ENCODE assay signal across 8 cellular contexts in genomic region chr17:42555122-42555622, GRCh38. TPM values are rescaled to one million over a fixed set of nuclear protein-coding genes. Genes with fewer than 3 reads are reported as not detected.
DNase-seq lines count a peak whose midpoint lies in the region; ATAC-seq, FAIRE-seq and TF ChIP-seq lines count a peak whose summit lies in the region.

No MANE protein-coding gene starts in this region.

- H3K27me3 ChIP-seq in K562 (ENCODE audit: control insufficient read depth in 2 of 2, insufficient read depth in 2 of 2, low read length in 2 of 2) (no peaks in the 10 kb centered on the region), tibial nerve (no peaks in the 10 kb centered on the region)

- H3K27ac ChIP-seq in K562 (ENCODE audit: extremely low read depth, low read depth, low read length), result peak overlapping the region; percentile 91
- peak overlapping the region; percentile 75 to 92 (median 82) for H3K27ac ChIP-seq in tibial nerve

- no peak for ATAC-seq in K562
- no peak for ATAC-seq in GM18873 (IDR thresholded peaks at IDR 0.05; ENCODE audit: low FRiP score, unreplicated experiment)

- TF ChIP-seq POLR2A in K562 (conservative IDR thresholded peaks at IDR 0.05) (no peak), lower leg skin (IDR thresholded peaks at IDR 0.05) (no peak), tibial nerve (IDR thresholded peaks at IDR 0.05) (no peak)

- intact Hi-C loops in K562 (cut with micrococcal nuclease) (no loop called here), lower leg skin (cut with DNase I; ENCODE audit: low total_unique reads) (no loop called here)

- H3K9me3 ChIP-seq in K562 (replicated peaks; ENCODE audit: control insufficient read depth, insufficient read depth, low read depth, low read length) (no peaks in the 10 kb centered on the region), tibial nerve (no peaks in the 10 kb centered on the region)

- H3K27ac Mint-ChIP-seq in activated T-cell treated with anti-CD3 and anti-CD28 coated beads, Interleukin-2, amount 50 U/mL, for 24 hours, result peak overlapping the region; percentile 93

- H3K4me1 ChIP-seq in K562 (replicated peaks in 1 of 2; ENCODE audit: control insufficient read depth in 2 of 2, insufficient read depth in 2 of 2, low read length in 2 of 2) (peaks cover 18 to 45% of the 10 kb centered on the region in 2 experiments; a peak in 4 of 5 replicates), tibial nerve (peaks cover 0 to 38% (median 11%) of the 10 kb centered on the region in 4 donors)

- TF ChIP-seq RAD21 in K562 (CRISPR knock-in tag; conservative IDR thresholded peaks at IDR 0.05 in 1 of 2, IDR thresholded peaks at IDR 0.05 in 1 of 2), result no peak

- TF ChIP-seq CTCF in K562 (IDR thresholded peaks at IDR 0.05 in 2 of 3, conservative IDR thresholded peaks at IDR 0.05 in 1 of 3; ENCODE audit: insufficient read depth in 2 of 3, low read depth in 1 of 3, low read length in 3 of 3), result no peak
- TF ChIP-seq CTCF in lower leg skin (IDR thresholded peaks at IDR 0.05), result no peak
- no peak for TF ChIP-seq CTCF in tibial nerve (IDR thresholded peaks at IDR 0.05)

- peaks cover 26% of the 10 kb centered on the region for H3K79me2 ChIP-seq in K562 (ENCODE audit: control insufficient read depth, insufficient read depth, low read length)

- H3K36me3 ChIP-seq in K562 (ENCODE audit: control insufficient read depth, insufficient read depth, low read length) (peaks cover 4% of the 10 kb centered on the region; the same call in 1 of the 3 replicates), tibial nerve (peaks cover 0 to 14% (median 0%) of the 10 kb centered on the region in 3 donors)

- in situ Hi-C loops in K562 (cut with MboI), result no loop called here

- H3K4me2 ChIP-seq in K562 (ENCODE audit: insufficient read depth, low read length), result peak overlapping the region; percentile 96

- CTCF ChIA-PET in K562 (lab: Yijun Ruan, JAX; ENCODE audit: low intra/inter-chr PET ratio), result no interaction called here

- H3K27me3 Mint-ChIP-seq in activated T-cell treated with anti-CD3 and anti-CD28 coated beads, Interleukin-2, amount 50 U/mL, for 24 hours, result no peaks in the 10 kb centered on the region

- DNase-seq in activated T-cell treated with anti-CD3 and anti-CD28 coated beads, Interleukin-2, amount 50 U/mL, for 24 hours, result no peak
- no peak for DNase-seq in activated T-cell treated with anti-CD3 and anti-CD28 coated beads, Interleukin-2, amount 50 U/mL, for 48 hours
- DNase-seq in K562 (ENCODE audit: extremely low read depth in 1 of 4, low spot score in 3 of 4) (no peak), lower leg skin (ENCODE audit: low spot score in 2 of 2) (no peak), tibial nerve (ENCODE audit: low spot score in 2 of 2) (no peak), HUDEP-2 (lab: John Stamatoyannopoulos, UW; ENCODE audit: unreplicated experiment in 76 of 76) (no peak), retina (no peak)

- no peaks in the 10 kb centered on the region for H4K20me1 ChIP-seq in K562 (replicated peaks; ENCODE audit: control insufficient read depth, insufficient read depth, low read length)

- H3K4me3 ChIP-seq in K562 (peak overlapping the region; percentile 87), lower leg skin (ENCODE audit: low read depth, poor library complexity, severe bottlenecking) (peak overlapping the region; percentile 64), tibial nerve (peak overlapping the region; percentile 67 to 88 (median 76))

- peaks cover 24% of the 10 kb centered on the region for H3K4me1 Mint-ChIP-seq in activated T-cell treated with anti-CD3 and anti-CD28 coated beads, Interleukin-2, amount 50 U/mL, for 24 hours (ENCODE audit: low read depth)

- no peaks in the 10 kb centered on the region for H3K9me1 ChIP-seq in K562 (ENCODE audit: control insufficient read depth, insufficient read depth, low read length)

- peak overlapping the region; percentile 89 for H3K4me3 Mint-ChIP-seq in activated T-cell treated with anti-CD3 and anti-CD28 coated beads, Interleukin-2, amount 50 U/mL, for 24 hours

- peaks cover 16% of the 10 kb centered on the region for H3K36me3 Mint-ChIP-seq in activated T-cell treated with anti-CD3 and anti-CD28 coated beads, Interleukin-2, amount 50 U/mL, for 24 hours (ENCODE audit: low read depth)

- H3K9me3 Mint-ChIP-seq in activated T-cell treated with anti-CD3 and anti-CD28 coated beads, Interleukin-2, amount 50 U/mL, for 24 hours, result no peaks in the 10 kb centered on the region

- peak overlapping the region; percentile 66 to 100 for H3K9ac ChIP-seq in K562 (ENCODE audit: insufficient read depth in 1 of 2, low read depth in 2 of 2, low read length in 2 of 2)

- TF ChIP-seq EP300 in K562 (IDR thresholded peaks at IDR 0.05; ENCODE audit: low read length) (no peak), tibial nerve (IDR thresholded peaks at IDR 0.05) (no peak)

- WGBS in K562 (ENCODE audit: insufficient coverage, low coverage, missing lambda C conversion rate), result 25% methylated on average over 4 of the region's 4 CpGs
- WGBS in lower leg skin, 2 donors, result 25 to 27% methylated on average over 4 of the region's 4 CpGs
- 26 to 27% methylated on average over 4 of the region's 4 CpGs for WGBS in tibial nerve, 2 donors

- peak; percentile 6 for FAIRE-seq in K562 (lab: Jason Lieb, UNC)

- H2AFZ ChIP-seq in K562 (ENCODE audit: low read depth, low read length), result peak overlapping the region; percentile 85

- TSS peak; percentile 78 for BruUV-seq in K562 (replicated peaks; lab: Mats Ljungman, UMichigan)

- POLR2A ChIA-PET in K562 (lab: Yijun Ruan, JAX), result interaction anchor here (0.6 to 1.3 kb wide), 4 partner anchors 18 to 279 kb away, joined by 3 to 4 read pairs (median 3); no protein-coding TSS in a partner anchor

RNA-seq across cellular contexts. Expression of gene HSD17B1, which starts 2.4 kb away (rescaled TPM):
- total RNA-seq in K562 (2011; cell fraction: chromatin; rRNA removed; ENCODE audit: low replicate concordance), result 3.9 and 8.6 TPM in 2 replicates
- 9.5 TPM in 2 replicates for total RNA-seq in K562 (2011; cell fraction: nucleolus; rRNA removed)
- total RNA-seq in K562 (2011; cell fraction: nucleoplasm; rRNA removed), result 5.4 and 5.5 TPM in 2 replicates
- total RNA-seq in K562 (2014; rRNA removed) (21.1 and 25.0 TPM in 2 replicates), K562 (2014; rRNA removed; fragmentation: Illumina TruSeq; extraction: Trizol) (1.1 and 1.3 TPM in 2 replicates), K562 (2015; rRNA removed; fragmentation: Illumina TruSeq; extraction: Trizol) (6.7 and 7.1 TPM in 2 replicates), K562 (2021) (12.9 and 13.9 TPM in 2 replicates), lower leg skin (1 to 10 TPM; 2.3 to 6.6 (median 4.6) TPM), tibial nerve (1 to 10 TPM in 3 of 4 donors, under 1 TPM in 1; 0.78 to 4.4 (median 3.7) TPM)
- polyA plus RNA-seq in K562 (2011; rRNA removed) (3.6 and 5.3 TPM in 2 replicates), K562 (2014; fragmentation: Illumina TruSeq; extraction: Trizol) (1.6 and 7.0 TPM in 2 replicates), K562 (2014; fragmentation: Nextera tagmentation; extraction: Ambion mirVana) (under 1 TPM; 0.55 to 0.73 TPM), K562 (2014; rRNA removed) (17.0 and 17.3 TPM in 2 replicates)
- polyA plus RNA-seq in K562 (2011; cell fraction: cytosol; rRNA removed), result 6.4 and 18.6 TPM in 2 replicates
- 3.8 and 8.0 TPM in 2 replicates for polyA plus RNA-seq in K562 (2011; cell fraction: nucleus; rRNA removed)
- polyA plus RNA-seq in K562 (2012), result 10.9 and 13.0 TPM in 2 replicates
- polyA minus RNA-seq in K562 (2011; rRNA and poly(A)+ RNA removed), result 0.66 and 0.84 TPM in 2 replicates
- 4.9 and 8.0 TPM in 2 replicates for polyA minus RNA-seq in K562 (2011; cell fraction: cytosol; rRNA and poly(A)+ RNA removed)
- polyA minus RNA-seq in K562 (2011; cell fraction: nucleus; rRNA and poly(A)+ RNA removed), result 2.3 and 2.7 TPM in 2 replicates

RNA-seq across cellular contexts. Expression of gene COASY, which starts 6.8 kb away (rescaled TPM):
- 117 and 276 TPM in 2 replicates for total RNA-seq in K562 (2011; cell fraction: chromatin; rRNA removed; ENCODE audit: low replicate concordance)
- 148 and 164 TPM in 2 replicates for total RNA-seq in K562 (2011; cell fraction: nucleolus; rRNA removed)
- total RNA-seq in K562 (2011; cell fraction: nucleoplasm; rRNA removed), result 145 and 162 TPM in 2 replicates
- total RNA-seq in K562 (2014; rRNA removed) (43.5 and 62.9 TPM in 2 replicates), K562 (2014; rRNA removed; fragmentation: Illumina TruSeq; extraction: Trizol) (33.3 and 43.2 TPM in 2 replicates), K562 (2015; rRNA removed; fragmentation: Illumina TruSeq; extraction: Trizol) (25.4 and 32.0 TPM in 2 replicates), K562 (2021) (167 and 175 TPM in 2 replicates), lower leg skin (10 to 100 TPM; 32.4 to 49.5 (median 41.7) TPM), tibial nerve (10 to 100 TPM; 22.9 to 33.9 (median 25.5) TPM)
- polyA plus RNA-seq in K562 (2011; rRNA removed) (38.7 and 58.6 TPM in 2 replicates), K562 (2014; fragmentation: Illumina TruSeq; extraction: Trizol) (99.8 and 139 TPM in 2 replicates), K562 (2014; fragmentation: Nextera tagmentation; extraction: Ambion mirVana) (10 to 100 TPM; 62.3 to 80.6 TPM), K562 (2014; rRNA removed) (80.5 and 95.2 TPM in 2 replicates)
- 34.8 and 93.5 TPM in 2 replicates for polyA plus RNA-seq in K562 (2011; cell fraction: cytosol; rRNA removed)
- polyA plus RNA-seq in K562 (2011; cell fraction: nucleus; rRNA removed), result 262 and 432 TPM in 2 replicates
- polyA plus RNA-seq in K562 (2012), result 137 and 160 TPM in 2 replicates
- 19.9 and 27.4 TPM in 2 replicates for polyA minus RNA-seq in K562 (2011; rRNA and poly(A)+ RNA removed)
- 39.1 and 51.2 TPM in 2 replicates for polyA minus RNA-seq in K562 (2011; cell fraction: cytosol; rRNA and poly(A)+ RNA removed)
- polyA minus RNA-seq in K562 (2011; cell fraction: nucleus; rRNA and poly(A)+ RNA removed), result 39.4 and 40.0 TPM in 2 replicates

RNA-seq across cellular contexts. Expression of gene MLX, which starts 11.7 kb away (rescaled TPM):
- total RNA-seq in K562 (2011; cell fraction: chromatin; rRNA removed; ENCODE audit: low replicate concordance), result 94.6 and 259 TPM in 2 replicates
- 158 and 168 TPM in 2 replicates for total RNA-seq in K562 (2011; cell fraction: nucleolus; rRNA removed)
- 148 and 161 TPM in 2 replicates for total RNA-seq in K562 (2011; cell fraction: nucleoplasm; rRNA removed)
- total RNA-seq in K562 (2014; rRNA removed) (42.9 and 51.6 TPM in 2 replicates), K562 (2014; rRNA removed; fragmentation: Illumina TruSeq; extraction: Trizol) (41.2 and 45.4 TPM in 2 replicates), K562 (2015; rRNA removed; fragmentation: Illumina TruSeq; extraction: Trizol) (47.6 and 48.6 TPM in 2 replicates), K562 (2021) (50.0 and 55.1 TPM in 2 replicates), lower leg skin (10 to 100 TPM; 37.8 to 43.2 (median 39.3) TPM), tibial nerve (10 to 100 TPM; 31.8 to 44.4 (median 39.1) TPM)
- polyA plus RNA-seq in K562 (2011; rRNA removed) (41.8 and 58.9 TPM in 2 replicates), K562 (2014; fragmentation: Illumina TruSeq; extraction: Trizol) (71.5 and 84.2 TPM in 2 replicates), K562 (2014; fragmentation: Nextera tagmentation; extraction: Ambion mirVana) (100 to 1,000 TPM in 1 of 2 experiments, 10 to 100 TPM in 1; 82.7 to 100 TPM), K562 (2014; rRNA removed) (71.3 and 82.0 TPM in 2 replicates)
- polyA plus RNA-seq in K562 (2011; cell fraction: cytosol; rRNA removed), result 35.1 and 46.5 TPM in 2 replicates
- 76.8 and 145 TPM in 2 replicates for polyA plus RNA-seq in K562 (2011; cell fraction: nucleus; rRNA removed)
- 46.8 and 71.4 TPM in 2 replicates for polyA plus RNA-seq in K562 (2012)
- polyA minus RNA-seq in K562 (2011; rRNA and poly(A)+ RNA removed), result 42.5 and 66.7 TPM in 2 replicates
- polyA minus RNA-seq in K562 (2011; cell fraction: cytosol; rRNA and poly(A)+ RNA removed), result 16.9 and 28.1 TPM in 2 replicates
- 36.9 and 49.1 TPM in 2 replicates for polyA minus RNA-seq in K562 (2011; cell fraction: nucleus; rRNA and poly(A)+ RNA removed)

RNA-seq across cellular contexts. Expression of gene NAGLU, which starts 19.1 kb away (rescaled TPM):
- 16.1 and 63.4 TPM in 2 replicates for total RNA-seq in K562 (2011; cell fraction: chromatin; rRNA removed; ENCODE audit: low replicate concordance)
- 75.0 and 82.4 TPM in 2 replicates for total RNA-seq in K562 (2011; cell fraction: nucleolus; rRNA removed)
- total RNA-seq in K562 (2011; cell fraction: nucleoplasm; rRNA removed), result 39.3 and 45.6 TPM in 2 replicates
- total RNA-seq in K562 (2014; rRNA removed) (13.9 and 14.0 TPM in 2 replicates), K562 (2014; rRNA removed; fragmentation: Illumina TruSeq; extraction: Trizol) (2.6 and 3.6 TPM in 2 replicates), K562 (2015; rRNA removed; fragmentation: Illumina TruSeq; extraction: Trizol) (9.3 and 10.7 TPM in 2 replicates), K562 (2021) (18.0 and 21.5 TPM in 2 replicates), lower leg skin (10 to 100 TPM; 32.9 to 50.5 (median 36.7) TPM), tibial nerve (100 to 1,000 TPM in 1 of 4 donors, 10 to 100 TPM in 3; 52.3 to 115 (median 67.3) TPM)
- polyA plus RNA-seq in K562 (2011; rRNA removed) (8.5 and 8.6 TPM in 2 replicates), K562 (2014; fragmentation: Illumina TruSeq; extraction: Trizol) (6.2 and 12.7 TPM in 2 replicates), K562 (2014; fragmentation: Nextera tagmentation; extraction: Ambion mirVana) (under 1 TPM; 0.04 to 0.21 TPM), K562 (2014; rRNA removed) (17.2 and 20.8 TPM in 2 replicates)
- polyA plus RNA-seq in K562 (2011; cell fraction: cytosol; rRNA removed), result 7.8 and 21.4 TPM in 2 replicates
- 29.1 and 66.7 TPM in 2 replicates for polyA plus RNA-seq in K562 (2011; cell fraction: nucleus; rRNA removed)
- 10.6 and 14.8 TPM in 2 replicates for polyA plus RNA-seq in K562 (2012)
- 2.3 and 6.4 TPM in 2 replicates for polyA minus RNA-seq in K562 (2011; rRNA and poly(A)+ RNA removed)
- 3.2 and 8.1 TPM in 2 replicates for polyA minus RNA-seq in K562 (2011; cell fraction: cytosol; rRNA and poly(A)+ RNA removed)
- polyA minus RNA-seq in K562 (2011; cell fraction: nucleus; rRNA and poly(A)+ RNA removed), result 17.4 and 22.3 TPM in 2 replicates

RNA-seq across cellular contexts. Expression of gene PSMC3IP, which starts 22.4 kb away (rescaled TPM):
- total RNA-seq in K562 (2011; cell fraction: chromatin; rRNA removed; ENCODE audit: low replicate concordance), result 63.5 and 83.8 TPM in 2 replicates
- total RNA-seq in K562 (2011; cell fraction: nucleolus; rRNA removed), result 39.0 and 45.4 TPM in 2 replicates
- total RNA-seq in K562 (2011; cell fraction: nucleoplasm; rRNA removed), result 59.4 and 78.8 TPM in 2 replicates
- total RNA-seq in K562 (2014; rRNA removed) (46.7 and 50.8 TPM in 2 replicates), K562 (2014; rRNA removed; fragmentation: Illumina TruSeq; extraction: Trizol) (28.1 and 31.6 TPM in 2 replicates), K562 (2015; rRNA removed; fragmentation: Illumina TruSeq; extraction: Trizol) (26.2 and 27.9 TPM in 2 replicates), K562 (2021) (29.3 and 34.4 TPM in 2 replicates), lower leg skin (1 to 10 TPM in 2 of 4 donors, under 1 TPM in 2; 0.67 to 3.6 (median 1.8) TPM), tibial nerve (1 to 10 TPM; 4.9 to 9.0 (median 7.4) TPM)
- polyA plus RNA-seq in K562 (2011; rRNA removed) (25.6 and 32.8 TPM in 2 replicates), K562 (2014; fragmentation: Illumina TruSeq; extraction: Trizol) (48.3 and 50.5 TPM in 2 replicates), K562 (2014; fragmentation: Nextera tagmentation; extraction: Ambion mirVana) (10 to 100 TPM; 13.8 to 16.0 TPM), K562 (2014; rRNA removed) (64.0 and 65.6 TPM in 2 replicates)
- polyA plus RNA-seq in K562 (2011; cell fraction: cytosol; rRNA removed), result 11.3 and 14.9 TPM in 2 replicates
- polyA plus RNA-seq in K562 (2011; cell fraction: nucleus; rRNA removed), result 96.3 and 104 TPM in 2 replicates
- polyA plus RNA-seq in K562 (2012), result 33.2 and 36.0 TPM in 2 replicates
- polyA minus RNA-seq in K562 (2011; rRNA and poly(A)+ RNA removed), result 17.9 and 20.6 TPM in 2 replicates
- 4.3 and 7.2 TPM in 2 replicates for polyA minus RNA-seq in K562 (2011; cell fraction: cytosol; rRNA and poly(A)+ RNA removed)
- 24.5 and 27.0 TPM in 2 replicates for polyA minus RNA-seq in K562 (2011; cell fraction: nucleus; rRNA and poly(A)+ RNA removed)
